1 cellular context compared by ENCODE assay signal in the genomic region with DNA sequence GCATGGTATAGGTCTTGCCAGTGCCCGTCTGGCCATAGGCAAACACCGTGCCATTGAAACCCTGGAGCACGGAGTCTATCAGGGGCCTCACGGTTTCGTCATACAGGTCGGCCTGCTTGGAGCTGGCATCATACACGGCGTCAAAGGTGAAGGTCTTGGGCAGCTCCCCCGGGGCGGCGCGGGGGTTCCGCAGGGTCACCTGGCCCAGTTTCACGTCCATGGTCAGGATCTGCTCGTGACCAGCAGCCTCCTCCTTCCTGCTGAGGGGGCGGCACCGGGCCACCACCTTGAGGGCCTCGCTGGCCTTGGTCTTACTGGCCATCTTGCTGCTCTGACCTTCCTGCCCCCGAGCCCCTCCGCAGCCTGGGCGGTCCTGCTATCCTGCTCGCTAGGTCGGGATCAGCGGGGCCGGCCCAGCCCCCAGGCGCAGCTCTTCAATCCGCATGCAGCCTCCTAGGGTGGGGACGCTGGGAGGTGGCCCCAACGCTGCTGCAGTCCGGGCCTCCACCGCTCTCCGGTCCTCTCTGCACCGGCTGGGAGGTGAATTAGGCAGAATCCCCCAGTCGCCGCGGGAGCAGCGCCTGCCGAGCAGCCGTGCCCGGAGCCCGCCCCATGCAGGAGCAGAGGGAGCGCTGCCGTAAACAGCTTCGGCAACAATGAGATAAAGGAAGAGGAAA.
A peak's percentile ranks its signal among the peaks of the same experiment; 100 is the strongest.
TF ChIP-seq lines count a peak whose summit lies in the region.

No MANE protein-coding gene starts in this region.

TF ChIP-seq in IMR-90, 13 proteins besides CTCF, POLR2A, EP300 and RAD21 (continued from another document):
- TF ChIP-seq, protein P1, sequence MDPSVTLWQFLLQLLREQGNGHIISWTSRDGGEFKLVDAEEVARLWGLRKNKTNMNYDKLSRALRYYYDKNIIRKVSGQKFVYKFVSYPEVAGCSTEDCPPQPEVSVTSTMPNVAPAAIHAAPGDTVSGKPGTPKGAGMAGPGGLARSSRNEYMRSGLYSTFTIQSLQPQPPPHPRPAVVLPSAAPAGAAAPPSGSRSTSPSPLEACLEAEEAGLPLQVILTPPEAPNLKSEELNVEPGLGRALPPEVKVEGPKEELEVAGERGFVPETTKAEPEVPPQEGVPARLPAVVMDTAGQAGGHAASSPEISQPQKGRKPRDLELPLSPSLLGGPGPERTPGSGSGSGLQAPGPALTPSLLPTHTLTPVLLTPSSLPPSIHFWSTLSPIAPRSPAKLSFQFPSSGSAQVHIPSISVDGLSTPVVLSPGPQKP (IDR thresholded peaks at IDR 0.05; ENCODE audit: borderline replicate concordance, low read depth, low read length), result no peak
- TF ChIP-seq BHLHE40 (IDR thresholded peaks at IDR 0.05; ENCODE audit: low read depth, low read length) (no peak), MXI1 (IDR thresholded peaks at IDR 0.05; ENCODE audit: borderline replicate concordance, low read depth, low read length) (peak; percentile 10; the same call in 1 of the 2 replicates), MAFK (IDR thresholded peaks at IDR 0.05; ENCODE audit: low read depth, low read length) (no peak)
